9 cellular contexts compared by ENCODE assay signal in genomic region chr5:62206150-62206829, GRCh38.
DNase-seq lines count a peak whose midpoint lies in the region; ATAC-seq, FAIRE-seq and TF ChIP-seq lines count a peak whose summit lies in the region.
"Had no signal": no experiment of that assay in that cellular context is flagged by ENCODE, and none has a peak within 500 bp of the region (broad histone marks: within the 10 kb centered on the region; RNA-seq: fewer than 3 reads in every experiment).

No MANE protein-coding gene starts in this region.

- H3K4me3 ChIP-seq in WERI-Rb-1 (ENCODE audit: low read depth, low read length): no peak overlapping the region

- DNase-seq in D721Med (ENCODE audit: insufficient read length, low spot score) (no peak), HT-29 (ENCODE audit: low spot score) (peak; percentile 25), WERI-Rb-1 (peak; percentile 33), kidney tubule cell (ENCODE audit: low spot score) (peak; percentile 3), GM13977 (ENCODE audit: low spot score) (no peak), NCI-H526 treated with DMSO at 0.1 percent for 48 hours (lab: John Stamatoyannopoulos, UW) (no peak), GF-D8 (lab: John Stamatoyannopoulos, UW) (no peak)
- DNase-seq: immature natural killer cell had no signal

- H3K36me3 ChIP-seq in WERI-Rb-1: no peaks in the 10 kb centered on the region

- H3K27ac ChIP-seq in WERI-Rb-1: no peak overlapping the region

- in situ Hi-C loops in GM13977 (cut with MboI; ENCODE audit: low pct_unique_long_range_greater_than_20kb, low sequenced_read_pairs, unreplicated experiment): no loop called here

- no peak for FAIRE-seq in D721Med (lab: Jason Lieb, UNC)

- ATAC-seq in HG02852 (IDR thresholded peaks at IDR 0.05; ENCODE audit: unreplicated experiment): no peak

- H3K27me3 ChIP-seq in WERI-Rb-1 (ENCODE audit: insufficient read depth, low read depth, severe bottlenecking): peaks cover 3% of the 10 kb centered on the region

- TF ChIP-seq CTCF in D721Med (IDR thresholded peaks at IDR 0.05; ENCODE audit: insufficient read depth, missing control alignments) (peak; percentile 13), WERI-Rb-1 (IDR thresholded peaks at IDR 0.05; ENCODE audit: low read depth, low read length) (peak; percentile 61), GM13977 (IDR thresholded peaks at IDR 0.05; ENCODE audit: extremely low read depth, insufficient read depth, missing control alignments) (no peak)

- no peaks in the 10 kb centered on the region for H3K9me3 ChIP-seq in WERI-Rb-1 (ENCODE audit: severe bottlenecking)

Comparison
In these comparisons a context has a peak if more than half of its experiments do, and no peak if none do; other contexts are left out.
1. DNase-seq: peak in HT-29 (single experiment), WERI-Rb-1 (single experiment) and kidney tubule cell (single experiment); none in D721Med (single experiment), GM13977 (single experiment), NCI-H526 treated with DMSO at 0.1 percent for 48 hours (single experiment) and GF-D8 (single experiment).